Comparison of ENCODE assay signal across 8 cellular contexts in genomic region chr1:154181944-154182341, GRCh38.
DNase-seq lines count a peak whose midpoint lies in the region; ATAC-seq and TF ChIP-seq lines count a peak whose summit lies in the region.

No MANE protein-coding gene starts in this region.

- peak overlapping the region; percentile 95 for H3K27ac Mint-ChIP-seq in central memory CD8-positive, alpha-beta T cell (ENCODE audit: low read depth)

- H3K27me3 ChIP-seq in HUES6 (ENCODE audit: control insufficient read depth, insufficient read depth, low read length) (no peaks in the 10 kb centered on the region), muscle layer of duodenum (ENCODE audit: low read depth, low read length) (no peaks in the 10 kb centered on the region)

- no peak for TF ChIP-seq CTCF in AG04449 (IDR thresholded peaks at IDR 0.05; ENCODE audit: insufficient read depth, low read length, missing control alignments)

- no peak for ATAC-seq in central memory CD8-positive, alpha-beta T cell (replicated peaks; ENCODE audit: extremely low read depth, poor library complexity, severe bottlenecking)

- DNase-seq in AG04449 (ENCODE audit: low read depth, low spot score), result peak; percentile 31
- no peak for DNase-seq in central memory CD8-positive, alpha-beta T cell (ENCODE audit: low spot score in 2 of 2)
- DNase-seq in HCEC 1CT, result no peak
- DNase-seq in DMS153 treated with DMSO at 0.1 percent for 48 hours (lab: John Stamatoyannopoulos, UW; ENCODE audit: unreplicated experiment), result no peak
- no peak for DNase-seq in pons (ENCODE audit: low spot score)
- no peak for DNase-seq in DMS79 treated with DMSO at 0.1 percent for 48 hours (lab: John Stamatoyannopoulos, UW)

- peaks cover 62% of the 10 kb centered on the region for H3K4me1 Mint-ChIP-seq in central memory CD8-positive, alpha-beta T cell

- peak overlapping the region; percentile 96 for H3K4me3 Mint-ChIP-seq in central memory CD8-positive, alpha-beta T cell

- peaks cover 32% of the 10 kb centered on the region for H3K36me3 ChIP-seq in HUES6 (ENCODE audit: control insufficient read depth, insufficient read depth, low read length)
- peaks cover 0 to 4% of the 10 kb centered on the region in 2 donors for H3K36me3 ChIP-seq in muscle layer of duodenum (ENCODE audit: control insufficient read depth in 1 of 2, insufficient read depth in 2 of 2, low read length in 2 of 2)

- H3K9ac ChIP-seq in HUES6 (ENCODE audit: low read length), result peak overlapping the region; percentile 86

- H3K27ac ChIP-seq in HUES6 (ENCODE audit: low read depth, low read length), result peak overlapping the region; percentile 68; the same call in 1 of the 2 replicates
- H3K27ac ChIP-seq in muscle layer of duodenum (ENCODE audit: low read length), result peak overlapping the region; percentile 90

- no peaks in the 10 kb centered on the region for H3K9me3 Mint-ChIP-seq in central memory CD8-positive, alpha-beta T cell

- peaks cover 44% of the 10 kb centered on the region for H3K4me1 ChIP-seq in HUES6 (ENCODE audit: control insufficient read depth, insufficient read depth, low read length)
- H3K4me1 ChIP-seq in muscle layer of duodenum (ENCODE audit: control insufficient read depth in 1 of 2, insufficient read depth in 2 of 2, low read length in 2 of 2), result peaks cover 20 to 51% of the 10 kb centered on the region in 2 donors

- peaks cover 38% of the 10 kb centered on the region for H3K36me3 Mint-ChIP-seq in central memory CD8-positive, alpha-beta T cell (ENCODE audit: insufficient read depth)

- CTCF ChIA-PET in AG04449 (lab: Yijun Ruan, JAX), result interaction anchor here (1.8 to 2.5 kb wide), 2 partner anchors 12 to 153 kb away, joined by 6 to 8 read pairs; no protein-coding TSS in a partner anchor

- H3K4me3 ChIP-seq in AG04449 (ENCODE audit: low read depth, low read length) (peak overlapping the region; percentile 100), HUES6 (ENCODE audit: low read depth, low read length) (peak overlapping the region; percentile 94), muscle layer of duodenum (ENCODE audit: low read depth in 1 of 2, low read length in 2 of 2) (peak overlapping the region; percentile 84 to 95)

- no peaks in the 10 kb centered on the region for H3K27me3 Mint-ChIP-seq in central memory CD8-positive, alpha-beta T cell

- H3K9me3 ChIP-seq in HUES6 (ENCODE audit: control insufficient read depth, insufficient read depth, low read depth, low read length) (no peaks in the 10 kb centered on the region), muscle layer of duodenum (ENCODE audit: control insufficient read depth in 1 of 2, low read length in 2 of 2) (no peaks in the 10 kb centered on the region)

- POLR2A ChIA-PET in AG04449 (lab: Yijun Ruan, JAX), result interaction anchor here (0.9 to 1.1 kb wide), 5 partner anchors 11 to 192 kb away, joined by 3 to 5 read pairs (median 4); partner anchors contain the start of gene RPS27
